ENCODE assay signal across 2 cellular contexts in the genomic region with DNA sequence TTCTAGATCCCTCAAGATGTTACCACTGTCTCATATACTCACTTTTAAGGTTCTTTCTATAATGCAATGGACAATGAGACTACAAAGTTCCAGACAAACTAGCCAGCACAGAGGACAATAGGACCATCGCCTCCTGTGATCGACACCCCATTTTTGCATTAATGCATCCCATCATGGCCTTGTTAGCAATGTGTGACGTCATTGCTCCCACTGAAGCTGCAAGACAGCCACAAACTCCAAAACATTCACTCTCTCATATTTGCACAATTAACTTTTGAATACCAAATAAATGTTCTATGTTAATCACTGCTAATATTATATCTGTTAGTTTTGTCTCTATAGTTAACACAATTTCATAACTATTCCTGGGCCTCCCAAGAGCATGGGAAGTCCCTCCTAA.
TF ChIP-seq lines count a peak whose summit lies in the region.

No MANE protein-coding gene starts in this region.

TF ChIP-seq in HepG2, 621 proteins besides CTCF, POLR2A, EP300 and RAD21 (continued from another document):
- TF ChIP-seq U2AF2 (IDR thresholded peaks at IDR 0.05; ENCODE audit: low read depth, low read length): no peak
- TF ChIP-seq, protein P1, sequence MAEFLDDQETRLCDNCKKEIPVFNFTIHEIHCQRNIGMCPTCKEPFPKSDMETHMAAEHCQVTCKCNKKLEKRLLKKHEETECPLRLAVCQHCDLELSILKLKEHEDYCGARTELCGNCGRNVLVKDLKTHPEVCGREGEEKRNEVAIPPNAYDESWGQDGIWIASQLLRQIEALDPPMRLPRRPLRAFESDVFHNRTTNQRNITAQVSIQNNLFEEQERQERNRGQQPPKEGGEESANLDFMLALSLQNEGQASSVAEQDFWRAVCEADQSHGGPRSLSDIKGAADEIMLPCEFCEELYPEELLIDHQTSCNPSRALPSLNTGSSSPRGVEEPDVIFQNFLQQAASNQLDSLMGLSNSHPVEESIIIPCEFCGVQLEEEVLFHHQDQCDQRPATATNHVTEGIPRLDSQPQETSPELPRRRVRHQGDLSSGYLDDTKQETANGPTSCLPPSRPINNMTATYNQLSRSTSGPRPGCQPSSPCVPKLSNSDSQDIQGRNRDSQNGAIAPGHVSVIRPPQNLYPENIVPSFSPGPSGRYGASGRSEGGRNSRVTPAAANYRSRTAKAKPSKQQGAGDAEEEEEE (CRISPR knock-in tag; IDR thresholded peaks at IDR 0.05; ENCODE audit: borderline replicate concordance): no peak
- TF ChIP-seq ZKSCAN1 (IDR thresholded peaks at IDR 0.05; ENCODE audit: low read length): no peak
- no peak for TF ChIP-seq SKI (IDR thresholded peaks at IDR 0.05; ENCODE audit: partially characterized antibody)
- no peak for TF ChIP-seq ATM (IDR thresholded peaks at IDR 0.05; ENCODE audit: borderline replicate concordance)
- no peak for TF ChIP-seq PAX8 (CRISPR knock-in tag; IDR thresholded peaks at IDR 0.05; ENCODE audit: borderline replicate concordance)
- TF ChIP-seq, protein P2, sequence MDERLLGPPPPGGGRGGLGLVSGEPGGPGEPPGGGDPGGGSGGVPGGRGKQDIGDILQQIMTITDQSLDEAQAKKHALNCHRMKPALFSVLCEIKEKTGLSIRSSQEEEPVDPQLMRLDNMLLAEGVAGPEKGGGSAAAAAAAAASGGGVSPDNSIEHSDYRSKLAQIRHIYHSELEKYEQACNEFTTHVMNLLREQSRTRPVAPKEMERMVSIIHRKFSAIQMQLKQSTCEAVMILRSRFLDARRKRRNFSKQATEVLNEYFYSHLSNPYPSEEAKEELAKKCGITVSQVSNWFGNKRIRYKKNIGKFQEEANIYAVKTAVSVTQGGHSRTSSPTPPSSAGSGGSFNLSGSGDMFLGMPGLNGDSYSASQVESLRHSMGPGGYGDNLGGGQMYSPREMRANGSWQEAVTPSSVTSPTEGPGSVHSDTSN (CRISPR knock-in tag; IDR thresholded peaks at IDR 0.05): no peak
- TF ChIP-seq ATF7 (IDR thresholded peaks at IDR 0.05): peak; percentile 96
- TF ChIP-seq ATF7 (CRISPR knock-in tag; IDR thresholded peaks at IDR 0.05): no peak
- TF ChIP-seq HNRNPL (IDR thresholded peaks at IDR 0.05; ENCODE audit: low read depth, low read length): no peak
- TF ChIP-seq ZNF264 (CRISPR knock-in tag; IDR thresholded peaks at IDR 0.05): no peak
- peak; percentile 95 for TF ChIP-seq CREB1 (IDR thresholded peaks at IDR 0.05)
- no peak for TF ChIP-seq CREB1 (CRISPR knock-in tag; IDR thresholded peaks at IDR 0.05)
- no peak for TF ChIP-seq ZNF724P (CRISPR knock-in tag; IDR thresholded peaks at IDR 0.05; ENCODE audit: borderline replicate concordance)
- TF ChIP-seq ATRX (CRISPR knock-in tag; IDR thresholded peaks at IDR 0.05; ENCODE audit: borderline replicate concordance): no peak
- TF ChIP-seq SRSF9 (IDR thresholded peaks at IDR 0.05; ENCODE audit: borderline replicate concordance, insufficient read depth, low read depth, low read length, poor library complexity, severe bottlenecking): no peak
- no peak for TF ChIP-seq SPEN (CRISPR knock-in tag; IDR thresholded peaks at IDR 0.05; ENCODE audit: low read depth)
- no peak for TF ChIP-seq ZIK1 (CRISPR knock-in tag; IDR thresholded peaks at IDR 0.05; ENCODE audit: borderline replicate concordance, low read depth)

TF ChIP-seq in K562, 482 proteins besides CTCF, POLR2A, EP300 and RAD21:
- TF ChIP-seq, protein P3, sequence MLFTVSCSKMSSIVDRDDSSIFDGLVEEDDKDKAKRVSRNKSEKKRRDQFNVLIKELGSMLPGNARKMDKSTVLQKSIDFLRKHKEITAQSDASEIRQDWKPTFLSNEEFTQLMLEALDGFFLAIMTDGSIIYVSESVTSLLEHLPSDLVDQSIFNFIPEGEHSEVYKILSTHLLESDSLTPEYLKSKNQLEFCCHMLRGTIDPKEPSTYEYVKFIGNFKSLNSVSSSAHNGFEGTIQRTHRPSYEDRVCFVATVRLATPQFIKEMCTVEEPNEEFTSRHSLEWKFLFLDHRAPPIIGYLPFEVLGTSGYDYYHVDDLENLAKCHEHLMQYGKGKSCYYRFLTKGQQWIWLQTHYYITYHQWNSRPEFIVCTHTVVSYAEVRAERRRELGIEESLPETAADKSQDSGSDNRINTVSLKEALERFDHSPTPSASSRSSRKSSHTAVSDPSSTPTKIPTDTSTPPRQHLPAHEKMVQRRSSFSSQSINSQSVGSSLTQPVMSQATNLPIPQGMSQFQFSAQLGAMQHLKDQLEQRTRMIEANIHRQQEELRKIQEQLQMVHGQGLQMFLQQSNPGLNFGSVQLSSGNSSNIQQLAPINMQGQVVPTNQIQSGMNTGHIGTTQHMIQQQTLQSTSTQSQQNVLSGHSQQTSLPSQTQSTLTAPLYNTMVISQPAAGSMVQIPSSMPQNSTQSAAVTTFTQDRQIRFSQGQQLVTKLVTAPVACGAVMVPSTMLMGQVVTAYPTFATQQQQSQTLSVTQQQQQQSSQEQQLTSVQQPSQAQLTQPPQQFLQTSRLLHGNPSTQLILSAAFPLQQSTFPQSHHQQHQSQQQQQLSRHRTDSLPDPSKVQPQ (CRISPR knock-in tag; IDR thresholded peaks at IDR 0.05; ENCODE audit: borderline replicate concordance): no peak
- TF ChIP-seq ATF1 (CRISPR knock-in tag; IDR thresholded peaks at IDR 0.05): no peak
- TF ChIP-seq ATF1 (tag; IDR thresholded peaks at IDR 0.05): peak; percentile 33; the same call in 1 of the 2 replicates
- TF ChIP-seq, protein P4, sequence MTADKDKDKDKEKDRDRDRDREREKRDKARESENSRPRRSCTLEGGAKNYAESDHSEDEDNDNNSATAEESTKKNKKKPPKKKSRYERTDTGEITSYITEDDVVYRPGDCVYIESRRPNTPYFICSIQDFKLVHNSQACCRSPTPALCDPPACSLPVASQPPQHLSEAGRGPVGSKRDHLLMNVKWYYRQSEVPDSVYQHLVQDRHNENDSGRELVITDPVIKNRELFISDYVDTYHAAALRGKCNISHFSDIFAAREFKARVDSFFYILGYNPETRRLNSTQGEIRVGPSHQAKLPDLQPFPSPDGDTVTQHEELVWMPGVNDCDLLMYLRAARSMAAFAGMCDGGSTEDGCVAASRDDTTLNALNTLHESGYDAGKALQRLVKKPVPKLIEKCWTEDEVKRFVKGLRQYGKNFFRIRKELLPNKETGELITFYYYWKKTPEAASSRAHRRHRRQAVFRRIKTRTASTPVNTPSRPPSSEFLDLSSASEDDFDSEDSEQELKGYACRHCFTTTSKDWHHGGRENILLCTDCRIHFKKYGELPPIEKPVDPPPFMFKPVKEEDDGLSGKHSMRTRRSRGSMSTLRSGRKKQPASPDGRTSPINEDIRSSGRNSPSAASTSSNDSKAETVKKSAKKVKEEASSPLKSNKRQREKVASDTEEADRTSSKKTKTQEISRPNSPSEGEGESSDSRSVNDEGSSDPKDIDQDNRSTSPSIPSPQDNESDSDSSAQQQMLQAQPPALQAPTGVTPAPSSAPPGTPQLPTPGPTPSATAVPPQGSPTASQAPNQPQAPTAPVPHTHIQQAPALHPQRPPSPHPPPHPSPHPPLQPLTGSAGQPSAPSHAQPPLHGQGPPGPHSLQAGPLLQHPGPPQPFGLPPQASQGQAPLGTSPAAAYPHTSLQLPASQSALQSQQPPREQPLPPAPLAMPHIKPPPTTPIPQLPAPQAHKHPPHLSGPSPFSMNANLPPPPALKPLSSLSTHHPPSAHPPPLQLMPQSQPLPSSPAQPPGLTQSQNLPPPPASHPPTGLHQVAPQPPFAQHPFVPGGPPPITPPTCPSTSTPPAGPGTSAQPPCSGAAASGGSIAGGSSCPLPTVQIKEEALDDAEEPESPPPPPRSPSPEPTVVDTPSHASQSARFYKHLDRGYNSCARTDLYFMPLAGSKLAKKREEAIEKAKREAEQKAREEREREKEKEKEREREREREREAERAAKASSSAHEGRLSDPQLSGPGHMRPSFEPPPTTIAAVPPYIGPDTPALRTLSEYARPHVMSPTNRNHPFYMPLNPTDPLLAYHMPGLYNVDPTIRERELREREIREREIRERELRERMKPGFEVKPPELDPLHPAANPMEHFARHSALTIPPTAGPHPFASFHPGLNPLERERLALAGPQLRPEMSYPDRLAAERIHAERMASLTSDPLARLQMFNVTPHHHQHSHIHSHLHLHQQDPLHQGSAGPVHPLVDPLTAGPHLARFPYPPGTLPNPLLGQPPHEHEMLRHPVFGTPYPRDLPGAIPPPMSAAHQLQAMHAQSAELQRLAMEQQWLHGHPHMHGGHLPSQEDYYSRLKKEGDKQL (CRISPR knock-in tag; IDR thresholded peaks at IDR 0.05; ENCODE audit: borderline replicate concordance): no peak
- TF ChIP-seq, protein P5, sequence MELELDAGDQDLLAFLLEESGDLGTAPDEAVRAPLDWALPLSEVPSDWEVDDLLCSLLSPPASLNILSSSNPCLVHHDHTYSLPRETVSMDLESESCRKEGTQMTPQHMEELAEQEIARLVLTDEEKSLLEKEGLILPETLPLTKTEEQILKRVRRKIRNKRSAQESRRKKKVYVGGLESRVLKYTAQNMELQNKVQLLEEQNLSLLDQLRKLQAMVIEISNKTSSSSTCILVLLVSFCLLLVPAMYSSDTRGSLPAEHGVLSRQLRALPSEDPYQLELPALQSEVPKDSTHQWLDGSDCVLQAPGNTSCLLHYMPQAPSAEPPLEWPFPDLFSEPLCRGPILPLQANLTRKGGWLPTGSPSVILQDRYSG (tag; conservative IDR thresholded peaks at IDR 0.05; ENCODE audit: low read depth): no peak
- no peak for TF ChIP-seq ZNF224 (CRISPR knock-in tag; IDR thresholded peaks at IDR 0.05)
TF ChIP-seq in K562: peak in this region for 1.
